In genomic region chr12:92363295-92364146, GRCh38 we compare ENCODE assay signal across 1 cellular context.
TF ChIP-seq lines count a peak whose summit lies in the region.

No MANE protein-coding gene starts in this region.

TF ChIP-seq in H1, 55 proteins besides CTCF, POLR2A, EP300 and RAD21 (continued from another document):
- no peak for TF ChIP-seq CHD7 (IDR thresholded peaks at IDR 0.05; ENCODE audit: insufficient replicate concordance, low read length)
- no peak for TF ChIP-seq FOSL1 (IDR thresholded peaks at IDR 0.05; ENCODE audit: insufficient read depth, low read depth, low read length)
- no peak for TF ChIP-seq GABPA (IDR thresholded peaks at IDR 0.05; ENCODE audit: borderline replicate concordance, insufficient read depth, low read length)
- TF ChIP-seq JUN (IDR thresholded peaks at IDR 0.05; ENCODE audit: low read depth, low read length) = no peak
- TF ChIP-seq NRF1 (IDR thresholded peaks at IDR 0.05; ENCODE audit: low read depth, low read length) = no peak
- no peak for TF ChIP-seq SRF (IDR thresholded peaks at IDR 0.05; ENCODE audit: low read depth, low read length)
- no peak for TF ChIP-seq NANOG (IDR thresholded peaks at IDR 0.05; ENCODE audit: insufficient read depth, low read depth, low read length, poor library complexity, severe bottlenecking)
- TF ChIP-seq BACH1 (IDR thresholded peaks at IDR 0.05; ENCODE audit: low read length) = no peak
- TF ChIP-seq SUZ12 (IDR thresholded peaks at IDR 0.05; ENCODE audit: low read length) = no peak
- TF ChIP-seq CHD1 (IDR thresholded peaks at IDR 0.05; ENCODE audit: low read depth, low read length) = no peak
- TF ChIP-seq POLR2AphosphoS5 (IDR thresholded peaks at IDR 0.05; ENCODE audit: low read depth, low read length) = no peak
- TF ChIP-seq RNF2 (IDR thresholded peaks at IDR 0.05; ENCODE audit: borderline replicate concordance, low read depth, low read length, missing control alignments, poor library complexity, severe bottlenecking) = no peak
- TF ChIP-seq KDM5A (IDR thresholded peaks at IDR 0.05; ENCODE audit: low read length) = no peak
- no peak for TF ChIP-seq CEBPB (IDR thresholded peaks at IDR 0.05; ENCODE audit: low read depth, low read length)
TF ChIP-seq in H1: peak in this region for 0.
